In genomic region chr19:45591004-45591637, GRCh38 we compare ENCODE assay signal across 9 cellular contexts. TPM values are rescaled to one million over a fixed set of nuclear protein-coding genes. Genes with fewer than 3 reads are reported as not detected.
DNase-seq lines count a peak whose midpoint lies in the region; ATAC-seq, FAIRE-seq and TF ChIP-seq lines count a peak whose summit lies in the region.
"Had no signal": no experiment of that assay in that cellular context is flagged by ENCODE, and none has a peak within 500 bp of the region (broad histone marks: within the 10 kb centered on the region; RNA-seq: fewer than 3 reads in every experiment).

No MANE protein-coding gene starts in this region.

- H2AFZ ChIP-seq in H1 (ENCODE audit: low read length) = 0 out of 2 replicates have a peak overlapping the region, but pooled peaks have one; percentile 51

- H3K4me1 Mint-ChIP-seq in T-cell (peaks cover 0 to 11% (median 5%) of the 10 kb centered on the region in 3 donors), osteocyte (ENCODE audit: unreplicated experiment) (no peaks in the 10 kb centered on the region)

- no peaks in the 10 kb centered on the region for H3K36me3 ChIP-seq in H1 (ENCODE audit: control insufficient read depth in 2 of 4, insufficient read depth in 4 of 4, low read length in 3 of 4)

- H3K9me3 Mint-ChIP-seq in T-cell (no peaks in the 10 kb centered on the region), osteocyte (ENCODE audit: unreplicated experiment) (no peaks in the 10 kb centered on the region)

- no peak for TF ChIP-seq POLR2A in H1 (IDR thresholded peaks at IDR 0.05; ENCODE audit: control extremely low read depth in 1 of 2, low read depth in 2 of 2, low read length in 2 of 2)

- no peak overlapping the region for H3K56ac ChIP-seq in H1 (replicated peaks; ENCODE audit: insufficient read length, low read depth, low read length)

- H3K14ac ChIP-seq in H1 (ENCODE audit: insufficient read length) = no peak overlapping the region

- 0 out of 7 replicates have a peak, but pooled peaks cover 0 to 2% (median 0%) of the 10 kb centered on the region in 4 experiments for H3K4me1 ChIP-seq in H1 (replicated peaks in 1 of 4; ENCODE audit: control insufficient read depth in 3 of 4, insufficient read depth in 4 of 4, low read length in 3 of 4)

- no peak overlapping the region for H3K9ac ChIP-seq in H1 (replicated peaks in 1 of 4; ENCODE audit: extremely low read depth in 1 of 4, low read depth in 3 of 4, low read length in 3 of 4)

- H3K23ac ChIP-seq in H1 (ENCODE audit: insufficient read length) = no peak overlapping the region

- no peak overlapping the region for H2BK5ac ChIP-seq in H1 (ENCODE audit: low read depth, low read length)

- H3K27me3 Mint-ChIP-seq in T-cell = peaks cover 37 to 50% of the 10 kb centered on the region in 2 donors
- peaks cover 8% of the 10 kb centered on the region for H3K27me3 Mint-ChIP-seq in osteocyte (ENCODE audit: unreplicated experiment)

- 57% methylated on average over 45 of the region's 48 CpGs; no CpG with 5 or more reads in 1 of the 2 experiments for WGBS in H1 (ENCODE audit: extremely low coverage in 1 of 2, insufficient coverage in 1 of 2, insufficient read length in 1 of 2, insufficient replicate concordance in 2 of 2, low coverage in 1 of 2, low lambda C conversion rate in 2 of 2, missing lambda C conversion rate in 1 of 2), 2 experiments

- no peaks in the 10 kb centered on the region for H4K20me1 ChIP-seq in H1 (replicated peaks in 1 of 2; ENCODE audit: control insufficient read depth in 1 of 2, insufficient read depth in 2 of 2, low read length in 2 of 2)

- TF ChIP-seq EP300 in H1 (IDR thresholded peaks at IDR 0.05; ENCODE audit: borderline replicate concordance in 1 of 2, low read depth in 2 of 2, low read length in 2 of 2) = no peak

- no peak for FAIRE-seq in H1 (lab: Jason Lieb, UNC)

- H4K91ac ChIP-seq in H1 (replicated peaks; ENCODE audit: insufficient read length, low read length) = peak overlapping the region; percentile 36

- peak overlapping the region; percentile 48; the same call in 1 of the 2 replicates for H2BK15ac ChIP-seq in H1 (ENCODE audit: low read length)

- H3K23me2 ChIP-seq in H1 (ENCODE audit: low read depth, low read length) = no peaks in the 10 kb centered on the region

- H3K79me1 ChIP-seq in H1 (ENCODE audit: low read depth, low read length) = no peaks in the 10 kb centered on the region

- no peak overlapping the region for H2AK5ac ChIP-seq in H1 (ENCODE audit: low read depth, low read length)

- H3K9me3 ChIP-seq in H1 (ENCODE audit: insufficient read depth in 2 of 2, low read depth in 1 of 2, low read length in 1 of 2) = peaks cover 0 to 4% of the 10 kb centered on the region in 2 experiments; a peak in 1 of 4 replicates

- peak; percentile 80 to 83 for TF ChIP-seq RAD21 in H1 (IDR thresholded peaks at IDR 0.05 in 1 of 2, conservative IDR thresholded peaks at IDR 0.05 in 1 of 2; ENCODE audit: low read depth in 2 of 2, low read length in 2 of 2)

- peaks cover 0 to 21% (median 16%) of the 10 kb centered on the region in 4 experiments; a peak in 6 of 7 replicates for H3K27me3 ChIP-seq in H1 (replicated peaks in 1 of 4; ENCODE audit: control insufficient read depth in 3 of 4, extremely low read depth in 1 of 4, insufficient read depth in 3 of 4, low read length in 3 of 4)

- peak overlapping the region in 1 of 2 experiments; percentile 30; a peak in 2 of 4 replicates for H3K4me2 ChIP-seq in H1 (ENCODE audit: insufficient read depth in 1 of 2, low read depth in 2 of 2, low read length in 2 of 2)

- POLR2A ChIA-PET in T-cell (lab: Charles Lee) (no interaction called here), H1 (lab: Charles Lee; ENCODE audit: partially characterized antibody) (interaction anchor here (0.7 to 1.6 kb wide), 6 partner anchors 15 to 177 kb away, joined by 3 to 6 read pairs (median 3); no protein-coding TSS in a partner anchor)

- no peaks in the 10 kb centered on the region for H3K36me3 Mint-ChIP-seq in T-cell
- H3K36me3 Mint-ChIP-seq in osteocyte (ENCODE audit: unreplicated experiment) = no peaks in the 10 kb centered on the region
- H3K36me3 Mint-ChIP-seq: activated naive CD8-positive, alpha-beta T cell had no signal

- ATAC-seq in T-cell (replicated peaks in 1 of 4) = peak in 3 of 4 experiments; percentile 37 to 73 (median 53)
- no peak for ATAC-seq in GM18909 (IDR thresholded peaks at IDR 0.05; ENCODE audit: poor library complexity, unreplicated experiment)
- ATAC-seq in HG03045 (IDR thresholded peaks at IDR 0.05; ENCODE audit: unreplicated experiment) = no peak

- H4K5ac ChIP-seq in H1 (ENCODE audit: insufficient read length, low read depth, low read length) = no peak overlapping the region

- H4K8ac ChIP-seq in H1 (ENCODE audit: extremely low read depth, insufficient read depth, low read length) = no peak overlapping the region

- no peak overlapping the region; the same call in 1 of the 2 replicates for H2BK20ac ChIP-seq in H1 (ENCODE audit: low read length)

- DNase-seq in 8988T = peak; percentile 68
- DNase-seq in T-cell = peak in 11 of 34 experiments; percentile 2 to 32 (median 23)
- peak in 1 of 2 experiments; percentile 81 for DNase-seq in H1 (ENCODE audit: low read depth in 1 of 2, low spot score in 2 of 2)
- no peak for DNase-seq in osteocyte (ENCODE audit: extremely low spot score, unreplicated experiment)
- DNase-seq in NCI-H2081 treated with DMSO at 0.1 percent for 48 hours (lab: John Stamatoyannopoulos, UW) = no peak

- H3K4me3 Mint-ChIP-seq in T-cell = no peak overlapping the region
- H3K4me3 Mint-ChIP-seq in osteocyte (ENCODE audit: unreplicated experiment) = no peak overlapping the region
- H3K4me3 Mint-ChIP-seq: activated naive CD8-positive, alpha-beta T cell had no signal

- H3K18ac ChIP-seq in H1 (ENCODE audit: extremely low read depth, low read length) = peak overlapping the region; percentile 88; the same call in 1 of the 2 replicates

- H3K27ac ChIP-seq in H1 (ENCODE audit: low read depth, low read length) = no peak overlapping the region

- H2BK120ac ChIP-seq in H1 (replicated peaks; ENCODE audit: low read depth, low read length) = no peak overlapping the region

- H3K79me2 ChIP-seq in H1 (ENCODE audit: control insufficient read depth in 1 of 2, insufficient read depth in 2 of 2, low read length in 2 of 2) = no peaks in the 10 kb centered on the region

- H2BK12ac ChIP-seq in H1 (ENCODE audit: low read depth, low read length) = peak overlapping the region; percentile 60; the same call in 1 of the 2 replicates

- no peak overlapping the region for H3K4ac ChIP-seq in H1 (replicated peaks; ENCODE audit: insufficient read length, low read depth, low read length)

- H3K27ac Mint-ChIP-seq in T-cell (no peak overlapping the region), osteocyte (ENCODE audit: unreplicated experiment) (no peak overlapping the region)
- H3K27ac Mint-ChIP-seq: activated naive CD8-positive, alpha-beta T cell had no signal

- CTCF ChIA-PET in T-cell (lab: Charles Lee) = interaction anchor here (0.6 kb wide), 2 partner anchors 13 to 130 kb away, joined by 3 to 5 read pairs; no protein-coding TSS in a partner anchor
- CTCF ChIA-PET in H1 (lab: Charles Lee; ENCODE audit: partially characterized antibody) = interaction anchor here (0.6 to 2.5 kb wide), 19 partner anchors 13 to 125 kb away, joined by 3 to 44 read pairs (median 4); partner anchors contain the start of gene EML2

- H3K4me3 ChIP-seq in H1 (ENCODE audit: extremely low read depth in 1 of 4, insufficient read depth in 2 of 4, low read depth in 3 of 4, low read length in 4 of 4) = no peak overlapping the region

- TF ChIP-seq CTCF in GM12874 (IDR thresholded peaks at IDR 0.05; ENCODE audit: insufficient read depth, low read depth, low read length) = peak; percentile 48
- peak; percentile 78 to 84 (median 78) for TF ChIP-seq CTCF in H1 (IDR thresholded peaks at IDR 0.05; ENCODE audit: control extremely low read depth in 1 of 3, insufficient read depth in 1 of 3, low read depth in 1 of 3, low read length in 3 of 3)
- peak; percentile 35 for TF ChIP-seq CTCF in osteocyte (IDR thresholded peaks at IDR 0.05)

TF ChIP-seq in H1, 55 proteins besides CTCF, POLR2A, EP300 and RAD21 (continues in another document):
- TF ChIP-seq BACH1 (IDR thresholded peaks at IDR 0.05; ENCODE audit: low read length) = no peak

RNA-seq across cellular contexts. Expression of gene OPA3, which starts 6.5 kb away (rescaled TPM):
- total RNA-seq in T-cell = 10 to 100 TPM in 2 of 5 donors, 1 to 10 TPM in 3; 7.9 to 11.4 (median 9.6) TPM
- total RNA-seq in H1 (2021; fragmentation: NEBNext Ultra II Directional; extraction: Animal tissue kit (Norgen Biotek cat#: 25700)) = 12.8 and 14.5 TPM in 2 replicates
- 12.5 and 16.4 TPM in 2 replicates for polyA plus RNA-seq in H1 (2011; rRNA removed)
- polyA plus RNA-seq in H1 (2011; cell fraction: cytosol; rRNA removed) = 13.9 TPM
- polyA plus RNA-seq in H1 (2011; cell fraction: nucleus; rRNA removed) = 10.4 TPM
- 6.7 to 9.3 TPM (median 7.6 TPM) in 4 replicates for polyA plus RNA-seq in H1 (2012, experiment 1 of 2)
- 6.9 TPM for polyA plus RNA-seq in H1 (2012, experiment 2 of 2)
- polyA plus RNA-seq in H1 (2013, experiment 1 of 2) = 4.9 TPM
- 5.3 TPM for polyA plus RNA-seq in H1 (2013, experiment 2 of 2)
- 15.0 and 16.7 TPM in 2 replicates for polyA minus RNA-seq in H1 (2011; rRNA and poly(A)+ RNA removed)
- polyA minus RNA-seq in H1 (2011; cell fraction: cytosol; rRNA and poly(A)+ RNA removed) = 5.0 TPM
- polyA minus RNA-seq in H1 (2011; cell fraction: nucleus; rRNA and poly(A)+ RNA removed) = 5.8 TPM
- total RNA-seq in osteocyte = 16.8 and 18.0 TPM in 2 replicates

RNA-seq across cellular contexts. Expression of gene GPR4, which starts 10.9 kb away (rescaled TPM):
- total RNA-seq in T-cell (under 1 TPM in 1 of 5 donors, not detected in 4; 0.20 TPM), osteocyte (not detected in 2 replicates)
- total RNA-seq in H1 (2021; fragmentation: NEBNext Ultra II Directional; extraction: Animal tissue kit (Norgen Biotek cat#: 25700)) = 0.19 TPM in 1 of 2 replicates, not detected in the other
- 0.39 and 0.41 TPM in 2 replicates for polyA plus RNA-seq in H1 (2011; rRNA removed)
- polyA plus RNA-seq in H1 (2011; cell fraction: cytosol; rRNA removed) = 0.16 TPM
- 0.20 TPM for polyA plus RNA-seq in H1 (2011; cell fraction: nucleus; rRNA removed)
- polyA plus RNA-seq in H1 (2012, experiment 1 of 2) = 0.13 to 0.51 TPM (median 0.21 TPM) in 4 replicates
- polyA plus RNA-seq in H1 (2012, experiment 2 of 2) = 0.29 TPM
- polyA plus RNA-seq in H1 (2013, experiment 1 of 2) = 0.20 TPM
- polyA plus RNA-seq in H1 (2013, experiment 2 of 2) = 0.13 TPM
- polyA minus RNA-seq in H1 (2011; rRNA and poly(A)+ RNA removed) = 0.06 TPM in 1 of 2 replicates, not detected in the other
- not detected for polyA minus RNA-seq in H1 (2011; cell fraction: cytosol; rRNA and poly(A)+ RNA removed)
- not detected for polyA minus RNA-seq in H1 (2011; cell fraction: nucleus; rRNA and poly(A)+ RNA removed)

RNA-seq across cellular contexts. Expression of gene EML2, which starts 48.1 kb away (rescaled TPM):
- total RNA-seq in T-cell (10 to 100 TPM; 63.7 to 90.5 (median 74.1) TPM), osteocyte (27.1 and 28.6 TPM in 2 replicates)
- total RNA-seq in H1 (2021; fragmentation: NEBNext Ultra II Directional; extraction: Animal tissue kit (Norgen Biotek cat#: 25700)) = 28.1 and 28.8 TPM in 2 replicates
- polyA plus RNA-seq in H1 (2011; rRNA removed) = 29.4 and 45.4 TPM in 2 replicates
- polyA plus RNA-seq in H1 (2011; cell fraction: cytosol; rRNA removed) = 41.5 TPM
- polyA plus RNA-seq in H1 (2011; cell fraction: nucleus; rRNA removed) = 135 TPM
- polyA plus RNA-seq in H1 (2012, experiment 1 of 2) = 36.7 to 46.1 TPM (median 43.1 TPM) in 4 replicates
- 23.6 TPM for polyA plus RNA-seq in H1 (2012, experiment 2 of 2)
- 14.5 TPM for polyA plus RNA-seq in H1 (2013, experiment 1 of 2)
- polyA plus RNA-seq in H1 (2013, experiment 2 of 2) = 13.1 TPM
- 31.1 and 51.6 TPM in 2 replicates for polyA minus RNA-seq in H1 (2011; rRNA and poly(A)+ RNA removed)
- 33.6 TPM for polyA minus RNA-seq in H1 (2011; cell fraction: cytosol; rRNA and poly(A)+ RNA removed)
- 36.1 TPM for polyA minus RNA-seq in H1 (2011; cell fraction: nucleus; rRNA and poly(A)+ RNA removed)

Comparison
In these comparisons a context has a peak if more than half of its experiments do, and no peak if none do; other contexts are left out.
1. ATAC-seq: peak in T-cell (3 of 4); none in GM18909 (single experiment) and HG03045 (single experiment).
2. Peak in every context shown above with its lines, with median percentiles within 50 percentile points of each other: CTCF ChIP-seq.